12 cellular contexts compared by ENCODE assay signal in genomic region chr1:56819393-56819899, GRCh38. TPM values are rescaled to one million over a fixed set of nuclear protein-coding genes. Genes with fewer than 3 reads are reported as not detected.
DNase-seq lines count a peak whose midpoint lies in the region; ATAC-seq and TF ChIP-seq lines count a peak whose summit lies in the region.
"Had no signal": no experiment of that assay in that cellular context is flagged by ENCODE, and none has a peak within 500 bp of the region (broad histone marks: within the 10 kb centered on the region; RNA-seq: fewer than 3 reads in every experiment).

FYB2 (minus strand) TSS chr1:56819404; CDS start chr1:56819290, 114 bp downstream.

- no peak within 1 kb of the TSS for H3K4ac ChIP-seq in H9 (ENCODE audit: low read depth, low read length)

- H3K27me3 ChIP-seq in H9 (ENCODE audit: insufficient read depth, low read length) (no peaks in the 10 kb centered on the region), iPS-20b (ENCODE audit: insufficient read depth, low read length) (0 out of 2 replicates have a peak, but pooled peaks cover 5% of the 10 kb centered on the region)
- H3K27me3 ChIP-seq: BLaER1 had no signal

- H2BK5ac ChIP-seq in H9 (ENCODE audit: insufficient read length, low read length): no peak within 1 kb of the TSS

- no peaks in the 10 kb centered on the region for H3K79me2 ChIP-seq in H9 (ENCODE audit: insufficient read depth, low read length)

- H3K23ac ChIP-seq in H9 (ENCODE audit: insufficient read length, low read depth, low read length): no peak within 1 kb of the TSS

- no peak within 1 kb of the TSS for H4K5ac ChIP-seq in H9 (ENCODE audit: insufficient read length, low read depth, low read length)

- DNase-seq in H9 (peak; percentile 89), astrocyte of the cerebellum (ENCODE audit: low read depth) (peak; percentile 22), retinal pigment epithelial cell (ENCODE audit: low read depth) (no peak), NCI-H1092 treated with DMSO at 0.1 percent for 48 hours (lab: John Stamatoyannopoulos, UW) (no peak)
- DNase-seq in naive thymus-derived CD8-positive, alpha-beta T cell: no peak
- DNase-seq: stimulated activated CD8-positive, alpha-beta memory T cell treated with anti-CD3 and anti-CD28 coated beads, Interleukin-4, amount 100 ng/mL, for 48 hours had no signal

- no peak within 1 kb of the TSS for H4K91ac ChIP-seq in H9 (ENCODE audit: insufficient read length, low read depth, low read length)

- H3K4me1 Mint-ChIP-seq in H9: peaks cover 30 to 31% of the 10 kb centered on the region in 2 experiments
- no peaks in the 10 kb centered on the region for H3K4me1 Mint-ChIP-seq in naive thymus-derived CD8-positive, alpha-beta T cell

- no peak within 1 kb of the TSS for H3K56ac ChIP-seq in H9 (ENCODE audit: insufficient read length, low read depth, low read length)

- peaks cover 20% of the 10 kb centered on the region for H3K27me3 Mint-ChIP-seq in H9 (ENCODE audit: low read depth)
- peaks cover 6 to 78% (median 22%) of the 10 kb centered on the region in 5 donors for H3K27me3 Mint-ChIP-seq in naive thymus-derived CD8-positive, alpha-beta T cell

- H2BK12ac ChIP-seq in H9 (ENCODE audit: insufficient read length, low read depth, low read length): no peak within 1 kb of the TSS

- H3K23me2 ChIP-seq in H9 (ENCODE audit: insufficient read length, low read depth, low read length, poor library complexity, severe bottlenecking): no peaks in the 10 kb centered on the region

- H3K9me3 ChIP-seq in H9 (ENCODE audit: control insufficient read depth, low read depth, low read length) (no peaks in the 10 kb centered on the region), iPS-20b (ENCODE audit: insufficient read depth, low read depth, low read length) (no peaks in the 10 kb centered on the region)

- no peaks in the 10 kb centered on the region for H3K79me1 ChIP-seq in H9 (ENCODE audit: insufficient read depth, low read depth, low read length, poor library complexity, severe bottlenecking)

- no peak within 1 kb of the TSS for H2AK5ac ChIP-seq in H9 (ENCODE audit: insufficient read length, low read length)

- H3K4me3 Mint-ChIP-seq in H9: peak within 1 kb of the TSS in 1 of 2 experiments; percentile 30; a peak in 2 of 5 replicates
- no peak within 1 kb of the TSS for H3K4me3 Mint-ChIP-seq in naive thymus-derived CD8-positive, alpha-beta T cell

- H2AFZ ChIP-seq in H9 (ENCODE audit: low read length): no peak within 1 kb of the TSS

- H3K9me3 Mint-ChIP-seq in H9: peaks cover 0 to 3% of the 10 kb centered on the region in 2 experiments; a peak in 2 of 5 replicates
- H3K9me3 Mint-ChIP-seq in naive thymus-derived CD8-positive, alpha-beta T cell: peaks cover 0 to 11% (median 4%) of the 10 kb centered on the region in 9 donors

- in situ Hi-C loops in astrocyte of the cerebellum (cut with HindIII; ENCODE audit: low sequenced_read_pairs): no loop called here

- H3K36me3 Mint-ChIP-seq in H9 (ENCODE audit: insufficient read depth in 1 of 3, low read depth in 3 of 3): 0 out of 7 replicates have a peak, but pooled peaks cover 0 to 4% (median 0%) of the 10 kb centered on the region in 3 experiments
- H3K36me3 Mint-ChIP-seq in naive thymus-derived CD8-positive, alpha-beta T cell: no peaks in the 10 kb centered on the region

- no peak; the same call in 2 of the 3 replicates for TF ChIP-seq CTCF in H9 (conservative IDR thresholded peaks at IDR 0.05)
- no peak for TF ChIP-seq CTCF in astrocyte of the cerebellum (IDR thresholded peaks at IDR 0.05; ENCODE audit: low read depth, low read length, missing control alignments)
- peak; percentile 6 for TF ChIP-seq CTCF in retinal pigment epithelial cell (conservative IDR thresholded peaks at IDR 0.05; ENCODE audit: low read depth, low read length)

- no peak within 1 kb of the TSS for H3K4me2 ChIP-seq in H9 (ENCODE audit: insufficient read depth, insufficient read length, low read length)
- H3K4me2 ChIP-seq: BLaER1 had no signal

- H3K27ac Mint-ChIP-seq in H9: peak within 1 kb of the TSS in 2 of 3 experiments; percentile 91 to 93; a peak in 2 of 7 replicates
- no peak within 1 kb of the TSS for H3K27ac Mint-ChIP-seq in naive thymus-derived CD8-positive, alpha-beta T cell

- H3K4me3 ChIP-seq in astrocyte of the cerebellum (ENCODE audit: low read depth, low read length) (no peak within 1 kb of the TSS), iPS-20b (ENCODE audit: low read length) (peak within 1 kb of the TSS; percentile 51; the same call in 1 of the 2 replicates), retinal pigment epithelial cell (ENCODE audit: low read length) (peak within 1 kb of the TSS; percentile 25)
- H3K4me3 ChIP-seq: BLaER1 had no signal

- no peak within 1 kb of the TSS for H2BK15ac ChIP-seq in H9 (ENCODE audit: low read depth, low read length)

- no peak within 1 kb of the TSS for H3K14ac ChIP-seq in H9 (ENCODE audit: insufficient read depth, low read length)

- no peak within 1 kb of the TSS for H3K18ac ChIP-seq in H9 (ENCODE audit: insufficient read length, low read depth, low read length)

- WGBS in H9 (ENCODE audit: extremely low coverage, insufficient read length, low lambda C conversion rate): no CpG with 5 or more reads among the region's 10 CpGs

- POLR2A ChIA-PET in naive thymus-derived CD8-positive, alpha-beta T cell (lab: Charles Lee): no interaction called here

- H4K20me1 ChIP-seq in H9 (ENCODE audit: control insufficient read depth, insufficient read depth, insufficient read length): no peaks in the 10 kb centered on the region
- H4K20me1 ChIP-seq: BLaER1 had no signal

- H3K9ac ChIP-seq in H9 (ENCODE audit: extremely low read depth, insufficient read length, low read length): no peak within 1 kb of the TSS
- H3K9ac ChIP-seq in iPS-20b (ENCODE audit: low read depth, low read length): peak within 1 kb of the TSS; percentile 9; the same call in 1 of the 2 replicates
- H3K9ac ChIP-seq: BLaER1 had no signal

- H3K36me3 ChIP-seq in iPS-20b (ENCODE audit: insufficient read depth, low read depth, low read length): no peaks in the 10 kb centered on the region
- H3K36me3 ChIP-seq: BLaER1 had no signal

- H3K4me1 ChIP-seq in H9 (ENCODE audit: insufficient read depth, low read length): no peaks in the 10 kb centered on the region
- 0 out of 2 replicates have a peak, but pooled peaks cover 6% of the 10 kb centered on the region for H3K4me1 ChIP-seq in iPS-20b (ENCODE audit: insufficient read depth, low read length)

- no peak within 1 kb of the TSS for H4K8ac ChIP-seq in H9 (replicated peaks; ENCODE audit: insufficient read length, low read depth, low read length)

- H2BK20ac ChIP-seq in H9 (ENCODE audit: low read depth, low read length, poor library complexity, severe bottlenecking): no peak within 1 kb of the TSS

- ATAC-seq in HG02973 (IDR thresholded peaks at IDR 0.05; ENCODE audit: unreplicated experiment) (no peak), HG03139 (IDR thresholded peaks at IDR 0.05; ENCODE audit: unreplicated experiment) (no peak)
- ATAC-seq in naive thymus-derived CD8-positive, alpha-beta T cell: no peak

- no peak within 1 kb of the TSS for H3T11ph ChIP-seq in H9 (ENCODE audit: low read length)

- H3K27ac ChIP-seq in H9 (ENCODE audit: insufficient read length, low read depth, low read length) (no peak within 1 kb of the TSS), iPS-20b (ENCODE audit: low read length) (no peak within 1 kb of the TSS)
- H3K27ac ChIP-seq: BLaER1 had no signal

- H2BK120ac ChIP-seq in H9 (ENCODE audit: low read depth, low read length, poor library complexity, severe bottlenecking): no peak within 1 kb of the TSS

RNA-seq across cellular contexts. Expression of gene FYB2, which starts in this region (rescaled TPM):
- total RNA-seq in H9 (2021): 0.33 and 0.48 TPM in 2 replicates
- total RNA-seq in naive thymus-derived CD8-positive, alpha-beta T cell: not detected
- not detected for polyA plus RNA-seq in naive thymus-derived CD8-positive, alpha-beta T cell
- total RNA-seq: mesenteric fat pad; T-helper 2 cell treated with Interferon-gamma antibody and Interleukin-4, amounts not matched to agents 100 ng/mL and 5 ng/mL, for 36 hours had no signal

Comparison
In these comparisons a context has a peak if more than half of its experiments do, and no peak if none do; other contexts are left out.
1. Peak in DNase-seq in H9; RNA of the gene not detected or under 1 TPM.
2. H3K27ac Mint-ChIP-seq: peak in H9 (2 of 3); none in naive thymus-derived CD8-positive, alpha-beta T cell (0 of 10).